ENCODE assay signal across 16 cellular contexts in genomic region chr15:62739507-62739906, GRCh38.
DNase-seq lines count a peak whose midpoint lies in the region; ATAC-seq and TF ChIP-seq lines count a peak whose summit lies in the region.
"Had no signal": no experiment of that assay in that cellular context is flagged by ENCODE, and none has a peak within 500 bp of the region (broad histone marks: within the 10 kb centered on the region; RNA-seq: fewer than 3 reads in every experiment).

No MANE protein-coding gene starts in this region.

- POLR2A ChIA-PET in MCF 10A (lab: Yijun Ruan, JAX), result interaction anchor here (0.6 to 1.5 kb wide), 3 partner anchors 11 to 308 kb away, joined by 3 to 6 read pairs (median 4); no protein-coding TSS in a partner anchor

- H4K20me1 ChIP-seq in mammary epithelial cell (ENCODE audit: insufficient read depth, low read length), result no peaks in the 10 kb centered on the region

- BruUV-seq in mammary epithelial cell (replicated peaks; lab: Mats Ljungman, UMichigan), result TSS peak; percentile 33
- no TSS peak for BruUV-seq in MCF 10A (replicated peaks; lab: Mats Ljungman, UMichigan)

- peaks cover 9% of the 10 kb centered on the region for H3K36me3 Mint-ChIP-seq in MCF 10A (ENCODE audit: insufficient read depth, unreplicated experiment)
- no peaks in the 10 kb centered on the region for H3K36me3 Mint-ChIP-seq in stimulated activated effector memory CD8-positive, alpha-beta T cell treated with anti-CD3 and anti-CD28 coated beads, Interleukin-12 subunit alpha, Interleukin-12 subunit beta, amount 100 ng/mL, for 72 hours

- intact Hi-C loops in mammary epithelial cell (cut with micrococcal nuclease) (no loop called here), MCF 10A (cut with micrococcal nuclease) (no loop called here)

- peaks cover 49% of the 10 kb centered on the region for H3K4me1 Mint-ChIP-seq in MCF 10A (ENCODE audit: insufficient read depth, unreplicated experiment)
- peaks cover 8% of the 10 kb centered on the region for H3K4me1 Mint-ChIP-seq in stimulated activated effector memory CD8-positive, alpha-beta T cell treated with anti-CD3 and anti-CD28 coated beads, Interleukin-12 subunit alpha, Interleukin-12 subunit beta, amount 100 ng/mL, for 72 hours
- H3K4me1 Mint-ChIP-seq: activated CD4-positive, alpha-beta memory T cell treated with anti-CD3 and anti-CD28 coated beads, Interleukin-2, amount 10 ng/mL, durations not matched to agents 7 days and 5 days had no signal

- H3K9me3 ChIP-seq in mammary epithelial cell (replicated peaks; ENCODE audit: insufficient read depth, low read length), result no peaks in the 10 kb centered on the region
- H3K9me3 ChIP-seq: right lobe of liver had no signal

- TF ChIP-seq CTCF in mammary epithelial cell (conservative IDR thresholded peaks at IDR 0.05 in 1 of 2, IDR thresholded peaks at IDR 0.05 in 1 of 2; ENCODE audit: extremely low read depth in 1 of 2, insufficient read depth in 1 of 2, low read depth in 1 of 2, low read length in 2 of 2) (no peak), MCF 10A (IDR thresholded peaks at IDR 0.05; ENCODE audit: unreplicated experiment) (no peak), brain microvascular endothelial cell (IDR thresholded peaks at IDR 0.05; ENCODE audit: low read depth, low read length, missing control alignments) (no peak)

- no peaks in the 10 kb centered on the region for H3K27me3 Mint-ChIP-seq in MCF 10A (ENCODE audit: insufficient read depth, unreplicated experiment)
- H3K27me3 Mint-ChIP-seq: activated CD4-positive, alpha-beta memory T cell treated with anti-CD3 and anti-CD28 coated beads, Interleukin-2, amount 10 ng/mL, durations not matched to agents 7 days and 5 days; brain had no signal

- H3K4me3 Mint-ChIP-seq in MCF 10A (ENCODE audit: unreplicated experiment), result no peak overlapping the region
- H3K4me3 Mint-ChIP-seq in stimulated activated effector memory CD8-positive, alpha-beta T cell treated with anti-CD3 and anti-CD28 coated beads, Interleukin-12 subunit alpha, Interleukin-12 subunit beta, amount 100 ng/mL, for 72 hours, result no peak overlapping the region
- H3K4me3 Mint-ChIP-seq: activated CD4-positive, alpha-beta memory T cell treated with anti-CD3 and anti-CD28 coated beads, Interleukin-2, amount 10 ng/mL, durations not matched to agents 7 days and 5 days; brain had no signal

- H3K4me2 ChIP-seq in mammary epithelial cell (ENCODE audit: insufficient read depth, low read depth, low read length), result peak overlapping the region; percentile 63

- in situ Hi-C loops in mammary epithelial cell (cut with MboI; ENCODE audit: low sequenced_read_pairs in 2 of 2) (loop anchor here in 1 of 2 donors (25.0 kb wide), 1 partner anchor 352 kb away; the partner anchor contains the start of gene TLN2), brain microvascular endothelial cell (cut with HindIII; ENCODE audit: low pct_ligation_motif_present, low sequenced_read_pairs) (no loop called here)

- peak; percentile 60 for DNase-seq in mammary epithelial cell
- DNase-seq in MCF 10A (ENCODE audit: unreplicated experiment), result no peak
- DNase-seq in brain microvascular endothelial cell, result peak; percentile 29
- peak; percentile 82 for DNase-seq in kidney tubule cell (ENCODE audit: low spot score)
- DNase-seq in NCI-H524 treated with DMSO at 0.1 percent for 48 hours (lab: John Stamatoyannopoulos, UW), result no peak
- DNase-seq in stimulated activated effector memory CD8-positive, alpha-beta T cell treated with anti-CD3 and anti-CD28 coated beads, Interleukin-12 subunit alpha, Interleukin-12 subunit beta, amount 100 ng/mL, for 72 hours (ENCODE audit: low spot score in 2 of 2), result no peak
- DNase-seq: activated CD4-positive, alpha-beta memory T cell treated with anti-CD3 and anti-CD28 coated beads, Interleukin-2, amount 10 ng/mL, durations not matched to agents 7 days and 5 days; KBM-7; NCI-H1417 treated with DMSO at 0.1 percent for 48 hours; NCI-H446; right lobe of liver; RPMI8226 had no signal

- H3K9me3 Mint-ChIP-seq in MCF 10A (ENCODE audit: unreplicated experiment), result no peaks in the 10 kb centered on the region
- no peaks in the 10 kb centered on the region for H3K9me3 Mint-ChIP-seq in stimulated activated effector memory CD8-positive, alpha-beta T cell treated with anti-CD3 and anti-CD28 coated beads, Interleukin-12 subunit alpha, Interleukin-12 subunit beta, amount 100 ng/mL, for 72 hours
- H3K9me3 Mint-ChIP-seq: activated CD4-positive, alpha-beta memory T cell treated with anti-CD3 and anti-CD28 coated beads, Interleukin-2, amount 10 ng/mL, durations not matched to agents 7 days and 5 days; brain had no signal

- dilution Hi-C loops in mammary epithelial cell (cut with HindIII; ENCODE audit: low sequenced_read_pairs), result no loop called here

- peaks cover 68% of the 10 kb centered on the region for H3K4me1 ChIP-seq in mammary epithelial cell (ENCODE audit: insufficient read depth, low read length)

- H3K27ac Mint-ChIP-seq in MCF 10A (ENCODE audit: low read depth, unreplicated experiment), result no peak overlapping the region
- H3K27ac Mint-ChIP-seq in stimulated activated effector memory CD8-positive, alpha-beta T cell treated with anti-CD3 and anti-CD28 coated beads, Interleukin-12 subunit alpha, Interleukin-12 subunit beta, amount 100 ng/mL, for 72 hours, result no peak overlapping the region
- H3K27ac Mint-ChIP-seq: activated CD4-positive, alpha-beta memory T cell treated with anti-CD3 and anti-CD28 coated beads, Interleukin-2, amount 10 ng/mL, durations not matched to agents 7 days and 5 days had no signal

- peak overlapping the region; percentile 43 for H2AFZ ChIP-seq in mammary epithelial cell (ENCODE audit: low read depth, low read length)

- peak overlapping the region in 1 of 3 experiments; percentile 33 for H3K4me3 ChIP-seq in mammary epithelial cell (replicated peaks in 1 of 3; ENCODE audit: insufficient read depth in 1 of 3, low read depth in 2 of 3, low read length in 3 of 3)
- no peak overlapping the region for H3K4me3 ChIP-seq in brain microvascular endothelial cell (ENCODE audit: low read depth, low read length)
- H3K4me3 ChIP-seq: GM12878, right lobe of liver had no signal

- no peaks in the 10 kb centered on the region for H3K27me3 ChIP-seq in mammary epithelial cell (ENCODE audit: insufficient read depth, low read length)
- no peaks in the 10 kb centered on the region for H3K27me3 ChIP-seq in brain microvascular endothelial cell (replicated peaks)
- H3K27me3 ChIP-seq: right lobe of liver had no signal

- WGBS in mammary epithelial cell (ENCODE audit: low coverage, missing lambda C conversion rate), result 0% methylated on average over 3 of the region's 3 CpGs

- peaks cover 24% of the 10 kb centered on the region for H3K79me2 ChIP-seq in mammary epithelial cell (ENCODE audit: insufficient read depth, low read length)

- H3K27ac ChIP-seq in mammary epithelial cell (ENCODE audit: insufficient read depth, low read depth, low read length) (peak overlapping the region; percentile 78), brain microvascular endothelial cell (no peak overlapping the region)
- H3K27ac ChIP-seq: right lobe of liver had no signal

- peak overlapping the region; percentile 31 for H3K9ac ChIP-seq in mammary epithelial cell (ENCODE audit: insufficient read depth, low read length)

- ATAC-seq in GM21529 (IDR thresholded peaks at IDR 0.05; ENCODE audit: unreplicated experiment), result no peak
- ATAC-seq in HG03342 (IDR thresholded peaks at IDR 0.05; ENCODE audit: unreplicated experiment), result no peak
- ATAC-seq in stimulated activated effector memory CD8-positive, alpha-beta T cell treated with anti-CD3 and anti-CD28 coated beads, Interleukin-12 subunit alpha, Interleukin-12 subunit beta, amount 100 ng/mL, for 72 hours, result no peak
- ATAC-seq: GM12878, right lobe of liver had no signal

- H3K36me3 ChIP-seq in mammary epithelial cell (ENCODE audit: insufficient read depth, low read length) (no peaks in the 10 kb centered on the region), brain microvascular endothelial cell (replicated peaks) (no peaks in the 10 kb centered on the region)
- H3K36me3 ChIP-seq: right lobe of liver had no signal

- CTCF ChIA-PET in mammary epithelial cell (lab: Charles Lee; ENCODE audit: low non-redundant PET), result interaction anchor here (0.6 kb wide), 1 partner anchor 348 kb away, joined by 4 read pairs; no protein-coding TSS in a partner anchor
- CTCF ChIA-PET in MCF 10A (lab: Yijun Ruan, JAX), result interaction anchor here (0.6 to 1.2 kb wide), 5 partner anchors 10 to 599 kb away, joined by 3 to 5 read pairs (median 3); partner anchors contain the start of gene TLN2

Comparison
In these comparisons a context has a peak if more than half of its experiments do, and no peak if none do; other contexts are left out.
1. DNase-seq: peak in mammary epithelial cell (single experiment), brain microvascular endothelial cell (single experiment) and kidney tubule cell (single experiment); none in MCF 10A (single experiment), NCI-H524 treated with DMSO at 0.1 percent for 48 hours (single experiment) and stimulated activated effector memory CD8-positive, alpha-beta T cell treated with anti-CD3 and anti-CD28 coated beads, Interleukin-12 subunit alpha, Interleukin-12 subunit beta, amount 100 ng/mL, for 72 hours (0 of 2).